Comparison of ENCODE assay signal across 7 cellular contexts in the genomic region with DNA sequence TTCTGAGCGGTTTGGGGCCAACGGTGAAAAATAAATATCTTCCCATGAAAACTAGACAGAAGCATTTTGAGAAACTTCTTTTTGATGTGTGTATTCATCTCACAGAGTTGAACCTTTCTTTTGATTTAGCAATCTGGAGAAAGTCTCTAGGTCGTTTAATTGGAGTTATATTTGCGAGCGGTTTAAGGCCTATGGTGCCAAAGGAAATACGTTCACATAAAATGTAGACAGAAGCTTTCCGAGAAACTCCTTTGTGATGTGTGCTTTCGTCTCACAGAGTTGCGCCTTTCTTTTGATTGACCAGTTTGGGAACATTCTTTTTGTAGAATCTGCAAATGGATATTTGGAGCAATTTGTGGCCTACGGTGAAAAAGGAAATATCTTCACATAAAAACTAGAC.
DNase-seq lines count a peak whose midpoint lies in the region; ATAC-seq and TF ChIP-seq lines count a peak whose summit lies in the region.
"Not testable (repeated sequence)": the region's sequence is repeated elsewhere in the genome, so short reads cannot be mapped to it uniquely, and the experiment has no call there.

No MANE protein-coding gene starts in this region.

- intact Hi-C loops in activated CD4-positive, alpha-beta T cell treated with anti-CD3 and anti-CD28 coated beads, Interleukin-2, amount 10 ng/mL, durations not matched to agents 24 days and 14 days (cut with micrococcal nuclease); prostate gland (cut with DNase I): not testable (repeated sequence)

- peaks cover 23% of the 10 kb centered on the region for H3K36me3 Mint-ChIP-seq in WTC11
- H3K36me3 Mint-ChIP-seq in activated CD4-positive, alpha-beta T cell treated with anti-CD3 and anti-CD28 coated beads, Interleukin-2, amount 10 ng/mL, durations not matched to agents 24 days and 14 days (ENCODE audit: low read depth); osteocyte (ENCODE audit: unreplicated experiment): not testable (repeated sequence)

- H3K9me3 ChIP-seq in right atrium auricular region = peaks cover 0 to 29% of the 10 kb centered on the region in 2 donors
- peaks cover 0 to 12% of the 10 kb centered on the region in 2 donors for H3K9me3 ChIP-seq in lung (ENCODE audit: control insufficient read depth in 2 of 2, insufficient read depth in 1 of 2, low read length in 1 of 2)
- H3K9me3 ChIP-seq in prostate gland = not testable (repeated sequence)

- H3K9me3 Mint-ChIP-seq in WTC11 (peaks cover 13% of the 10 kb centered on the region), osteocyte (ENCODE audit: unreplicated experiment) (peaks cover 24% of the 10 kb centered on the region)
- peaks cover 16% of the 10 kb centered on the region for H3K9me3 Mint-ChIP-seq in activated CD4-positive, alpha-beta T cell treated with anti-CD3 and anti-CD28 coated beads, Interleukin-2, amount 10 ng/mL, durations not matched to agents 24 days and 14 days

- WGBS in lung, 2 donors = 72 to 73% methylated on average over 7 of the region's 10 CpGs
- WGBS in prostate gland = 79% methylated on average over 7 of the region's 10 CpGs

- not testable (repeated sequence) for H3K27me3 ChIP-seq in right atrium auricular region; lung (ENCODE audit: control insufficient read depth, insufficient read depth); prostate gland (replicated peaks; ENCODE audit: insufficient read depth)

- not testable (repeated sequence) for H3K27ac Mint-ChIP-seq in WTC11; activated CD4-positive, alpha-beta T cell treated with anti-CD3 and anti-CD28 coated beads, Interleukin-2, amount 10 ng/mL, durations not matched to agents 24 days and 14 days; osteocyte (ENCODE audit: unreplicated experiment)

- H3K4me1 Mint-ChIP-seq in WTC11; activated CD4-positive, alpha-beta T cell treated with anti-CD3 and anti-CD28 coated beads, Interleukin-2, amount 10 ng/mL, durations not matched to agents 24 days and 14 days; osteocyte (ENCODE audit: unreplicated experiment): not testable (repeated sequence)

- TF ChIP-seq CTCF in WTC11 (IDR thresholded peaks at IDR 0.05); right atrium auricular region (IDR thresholded peaks at IDR 0.05); lung (IDR thresholded peaks at IDR 0.05; ENCODE audit: control extremely low read depth, extremely low read depth); osteocyte (IDR thresholded peaks at IDR 0.05); prostate gland (IDR thresholded peaks at IDR 0.05): not testable (repeated sequence)

- H3K27me3 Mint-ChIP-seq in WTC11 (ENCODE audit: low read depth); activated CD4-positive, alpha-beta T cell treated with anti-CD3 and anti-CD28 coated beads, Interleukin-2, amount 10 ng/mL, durations not matched to agents 24 days and 14 days; osteocyte (ENCODE audit: unreplicated experiment): not testable (repeated sequence)

- H3K4me3 ChIP-seq in right atrium auricular region, lung, prostate gland: not testable (repeated sequence)

- not testable (repeated sequence) for H3K4me1 ChIP-seq in right atrium auricular region; lung (ENCODE audit: control insufficient read depth in 2 of 2, insufficient read depth in 2 of 2, low read length in 2 of 2); prostate gland (replicated peaks)

- DNase-seq in WTC11 (ENCODE audit: low spot score) (peak; percentile 7), right atrium auricular region (ENCODE audit: low spot score) (peak; percentile 55), lung (ENCODE audit: low spot score) (peak; percentile 36), osteocyte (ENCODE audit: extremely low spot score, unreplicated experiment) (peak; percentile 84), prostate gland (ENCODE audit: low spot score) (peak; percentile 35), ureter (ENCODE audit: low spot score) (peak; percentile 45)
- DNase-seq in activated CD4-positive, alpha-beta T cell treated with anti-CD3 and anti-CD28 coated beads, Interleukin-2, amount 10 ng/mL, durations not matched to agents 24 days and 14 days = peak; percentile 61

- not testable (repeated sequence) for H3K27ac ChIP-seq in right atrium auricular region; lung (ENCODE audit: low read depth in 1 of 2, low read length in 1 of 2); prostate gland

- not testable (repeated sequence) for H3K36me3 ChIP-seq in right atrium auricular region; lung (ENCODE audit: control insufficient read depth in 2 of 2, insufficient read depth in 2 of 2, low read length in 2 of 2); prostate gland

- POLR2A ChIA-PET in WTC11 (lab: Charles Lee) = not testable (repeated sequence)

- CTCF ChIA-PET in WTC11 (lab: Charles Lee) = not testable (repeated sequence)

- not testable (repeated sequence) for TF ChIP-seq POLR2A in prostate gland (IDR thresholded peaks at IDR 0.05)

- not testable (repeated sequence) for ATAC-seq in WTC11; lung (ENCODE audit: insufficient read depth, low FRiP score)

- H3K4me3 Mint-ChIP-seq in WTC11; activated CD4-positive, alpha-beta T cell treated with anti-CD3 and anti-CD28 coated beads, Interleukin-2, amount 10 ng/mL, durations not matched to agents 24 days and 14 days; osteocyte (ENCODE audit: unreplicated experiment): not testable (repeated sequence)

Comparison
In these comparisons a context has a peak if more than half of its experiments do, and no peak if none do; other contexts are left out.
1. DNase-seq: peak in every context shown above with its lines; median percentile 84 in osteocyte; 61 in activated CD4-positive, alpha-beta T cell treated with anti-CD3 and anti-CD28 coated beads, Interleukin-2, amount 10 ng/mL, durations not matched to agents 24 days and 14 days; 55 in right atrium auricular region; 45 in ureter; 36 in lung; 35 in prostate gland; 7 in WTC11.